Comparison of ENCODE assay signal across 1 cellular context in genomic region chr12:24911284-24911791, GRCh38.
TF ChIP-seq lines count a peak whose summit lies in the region.

No MANE protein-coding gene starts in this region.

TF ChIP-seq in HepG2, 621 proteins besides CTCF, POLR2A, EP300 and RAD21 (continued from another document and continues in another):
- TF ChIP-seq PAXIP1 (CRISPR knock-in tag; conservative IDR thresholded peaks at IDR 0.05): peak; percentile 83
- no peak for TF ChIP-seq PTBP1 (IDR thresholded peaks at IDR 0.05; ENCODE audit: low read depth, low read length, poor library complexity, severe bottlenecking)
- TF ChIP-seq SKIL (CRISPR knock-in tag; IDR thresholded peaks at IDR 0.05; ENCODE audit: borderline replicate concordance): no peak
- TF ChIP-seq FOSL1 (CRISPR knock-in tag; IDR thresholded peaks at IDR 0.05; ENCODE audit: borderline replicate concordance): no peak
- TF ChIP-seq PRPF4 (IDR thresholded peaks at IDR 0.05; ENCODE audit: low read depth, low read length, poor library complexity, severe bottlenecking): no peak
- TF ChIP-seq ZEB1 (IDR thresholded peaks at IDR 0.05; ENCODE audit: insufficient replicate concordance, low read depth): no peak
- no peak for TF ChIP-seq ADNP (CRISPR knock-in tag; IDR thresholded peaks at IDR 0.05)
- no peak for TF ChIP-seq DDIT3 (CRISPR knock-in tag; IDR thresholded peaks at IDR 0.05)
- TF ChIP-seq ZNF235 (CRISPR knock-in tag; IDR thresholded peaks at IDR 0.05; ENCODE audit: borderline replicate concordance): no peak
- no peak for TF ChIP-seq GTF2F1 (IDR thresholded peaks at IDR 0.05; ENCODE audit: low read length)
- TF ChIP-seq MYPOP (CRISPR knock-in tag; IDR thresholded peaks at IDR 0.05): 0 out of 2 replicates have a peak, but pooled peaks have one; percentile 44
- TF ChIP-seq ATM (IDR thresholded peaks at IDR 0.05; ENCODE audit: borderline replicate concordance): no peak
- no peak for TF ChIP-seq DRAP1 (CRISPR knock-in tag; IDR thresholded peaks at IDR 0.05)
- TF ChIP-seq ZNF446 (CRISPR knock-in tag; IDR thresholded peaks at IDR 0.05): no peak
- no peak for TF ChIP-seq SMYD3 (CRISPR knock-in tag; IDR thresholded peaks at IDR 0.05)
- no peak for TF ChIP-seq SRSF1 (optimal IDR thresholded peaks at IDR 0.05; ENCODE audit: low read depth, low read length)
- TF ChIP-seq ZNF678 (CRISPR knock-in tag; IDR thresholded peaks at IDR 0.05): no peak
- peak; percentile 63; the same call in 1 of the 2 replicates for TF ChIP-seq TBX3 (IDR thresholded peaks at IDR 0.05; ENCODE audit: borderline replicate concordance)
- TF ChIP-seq SUZ12 (IDR thresholded peaks at IDR 0.05; ENCODE audit: low read depth, low read length): no peak
- no peak for TF ChIP-seq GABPA (IDR thresholded peaks at IDR 0.05; ENCODE audit: low read depth, low read length)
- TF ChIP-seq GABPA (CRISPR knock-in tag; IDR thresholded peaks at IDR 0.05; ENCODE audit: low read depth): no peak
- TF ChIP-seq SRSF4 (IDR thresholded peaks at IDR 0.05; ENCODE audit: low read depth, low read length, poor library complexity, severe bottlenecking): no peak
- TF ChIP-seq MBNL3 (CRISPR knock-in tag; conservative IDR thresholded peaks at IDR 0.05): no peak
- no peak for TF ChIP-seq DR1 (CRISPR knock-in tag; IDR thresholded peaks at IDR 0.05)
- TF ChIP-seq ZNF513 (CRISPR knock-in tag; conservative IDR thresholded peaks at IDR 0.05): no peak
- no peak for TF ChIP-seq MLX (CRISPR knock-in tag; IDR thresholded peaks at IDR 0.05)
- TF ChIP-seq ZNF556 (CRISPR knock-in tag; IDR thresholded peaks at IDR 0.05; ENCODE audit: borderline replicate concordance): no peak; the same call in 1 of the 2 replicates
- no peak; the same call in 1 of the 2 replicates for TF ChIP-seq DPF2 (CRISPR knock-in tag; IDR thresholded peaks at IDR 0.05; ENCODE audit: borderline replicate concordance, low read depth)
- TF ChIP-seq RNF219 (CRISPR knock-in tag; IDR thresholded peaks at IDR 0.05): no peak
- TF ChIP-seq ZNF296 (CRISPR knock-in tag; conservative IDR thresholded peaks at IDR 0.05): no peak
- no peak for TF ChIP-seq MAFG (CRISPR knock-in tag; IDR thresholded peaks at IDR 0.05)
- TF ChIP-seq GLI4 (CRISPR knock-in tag; IDR thresholded peaks at IDR 0.05; ENCODE audit: borderline replicate concordance): no peak
- TF ChIP-seq PRDM4 (CRISPR knock-in tag; IDR thresholded peaks at IDR 0.05; ENCODE audit: borderline replicate concordance): no peak
- TF ChIP-seq NR2F6 (IDR thresholded peaks at IDR 0.05): no peak
- no peak for TF ChIP-seq NR2F6 (CRISPR knock-in tag; IDR thresholded peaks at IDR 0.05)
- TF ChIP-seq UBTF (CRISPR knock-in tag; IDR thresholded peaks at IDR 0.05): no peak
- TF ChIP-seq ZBTB3 (CRISPR knock-in tag; IDR thresholded peaks at IDR 0.05; ENCODE audit: borderline replicate concordance, low read depth): no peak
- no peak for TF ChIP-seq FIP1L1 (IDR thresholded peaks at IDR 0.05; ENCODE audit: borderline replicate concordance, insufficient read depth, low read depth, low read length)
- no peak for TF ChIP-seq JARID2 (CRISPR knock-in tag; IDR thresholded peaks at IDR 0.05; ENCODE audit: insufficient replicate concordance)
- TF ChIP-seq NR2F2 (IDR thresholded peaks at IDR 0.05; ENCODE audit: borderline replicate concordance, low read depth): no peak
- no peak for TF ChIP-seq BHLHE40 (IDR thresholded peaks at IDR 0.05; ENCODE audit: low read length)
- TF ChIP-seq SMARCC2 (IDR thresholded peaks at IDR 0.05): no peak
- no peak for TF ChIP-seq SNAI1 (CRISPR knock-in tag; IDR thresholded peaks at IDR 0.05; ENCODE audit: borderline replicate concordance)
